Comparison of ENCODE assay signal across 1 cellular context in the genomic region with DNA sequence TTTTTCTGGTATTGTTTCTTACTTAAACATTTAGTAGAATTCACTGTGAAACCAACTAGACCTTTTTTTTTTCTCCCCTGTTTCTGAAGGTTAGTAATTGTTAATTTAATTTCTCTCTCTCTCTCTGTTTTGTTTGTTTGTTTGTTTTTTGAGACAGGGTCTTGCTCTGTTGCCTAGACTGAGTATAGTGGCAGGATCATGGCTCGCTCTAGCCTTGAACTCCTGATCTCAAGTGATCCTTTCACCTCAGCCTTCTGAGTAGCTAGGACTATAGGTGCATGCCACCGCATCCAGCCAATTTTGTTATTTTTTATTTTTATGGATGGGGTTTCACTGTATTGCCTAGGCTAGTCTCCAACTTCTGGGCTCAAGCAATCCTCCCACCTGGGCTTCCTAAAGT.
TF ChIP-seq lines count a peak whose summit lies in the region.

No MANE protein-coding gene starts in this region.

TF ChIP-seq in H1, 55 proteins besides CTCF, POLR2A, EP300 and RAD21:
- TF ChIP-seq RXRA (IDR thresholded peaks at IDR 0.05; ENCODE audit: insufficient read depth, low read depth, low read length) (no peak), YY1 (IDR thresholded peaks at IDR 0.05; ENCODE audit: low read depth, low read length) (no peak), FOSL1 (IDR thresholded peaks at IDR 0.05; ENCODE audit: insufficient read depth, low read depth, low read length) (no peak), TEAD4 (IDR thresholded peaks at IDR 0.05; ENCODE audit: low read depth, low read length) (no peak), RFX5 (IDR thresholded peaks at IDR 0.05; ENCODE audit: borderline replicate concordance, low read depth, low read length) (no peak), RNF2 (IDR thresholded peaks at IDR 0.05; ENCODE audit: borderline replicate concordance, low read depth, low read length, missing control alignments, poor library complexity, severe bottlenecking) (no peak)
TF ChIP-seq in H1: peak in this region for 0.
